ENCODE assay signal across 1 cellular context in the genomic region with DNA sequence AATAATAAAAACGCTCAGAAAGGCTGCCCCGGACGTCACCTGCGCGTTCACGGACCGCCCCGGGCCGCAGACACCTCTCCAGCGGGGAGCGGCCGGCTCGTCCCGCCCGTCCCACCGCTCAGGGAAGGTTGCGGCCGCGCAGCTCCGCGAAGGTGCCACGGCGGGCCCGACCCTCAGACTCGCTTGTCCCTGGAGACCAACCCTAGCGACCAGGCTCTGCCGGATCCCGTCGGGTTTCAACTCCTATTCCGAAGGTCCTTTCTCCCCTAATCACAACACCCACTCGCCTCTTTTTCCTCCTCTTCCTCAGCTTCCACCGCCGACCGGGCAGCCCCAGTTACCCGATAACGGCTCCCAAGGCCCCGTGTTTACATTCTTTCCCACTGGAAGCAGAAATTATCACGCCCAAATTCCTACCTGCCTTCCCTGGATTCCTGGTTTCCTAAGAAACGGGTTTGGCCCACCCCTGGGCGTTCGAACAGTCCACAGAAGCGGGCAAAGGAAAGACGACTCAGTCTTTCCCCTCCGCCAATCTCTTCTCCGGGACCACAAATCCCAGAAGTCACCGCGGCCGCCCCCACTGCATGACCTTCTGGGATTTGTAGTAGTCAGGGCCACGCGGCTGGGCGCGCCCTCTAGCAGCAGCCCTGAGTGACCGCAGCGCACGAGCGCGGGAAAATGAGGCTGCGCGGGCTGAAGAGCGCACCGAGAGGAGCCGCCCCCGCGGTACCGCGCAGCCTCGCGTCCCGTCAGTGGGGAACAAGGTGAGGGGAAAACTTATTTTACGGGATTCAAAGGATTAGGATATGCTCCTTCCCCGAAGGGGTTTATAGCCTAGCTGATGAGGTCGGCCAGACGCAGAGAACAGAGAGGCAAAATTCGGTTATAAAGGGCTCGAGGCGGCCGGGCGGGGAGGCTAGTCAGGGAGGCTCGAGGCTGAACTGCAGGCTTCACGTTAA.
TF ChIP-seq lines count a peak whose summit lies in the region.

A gene with protein sequence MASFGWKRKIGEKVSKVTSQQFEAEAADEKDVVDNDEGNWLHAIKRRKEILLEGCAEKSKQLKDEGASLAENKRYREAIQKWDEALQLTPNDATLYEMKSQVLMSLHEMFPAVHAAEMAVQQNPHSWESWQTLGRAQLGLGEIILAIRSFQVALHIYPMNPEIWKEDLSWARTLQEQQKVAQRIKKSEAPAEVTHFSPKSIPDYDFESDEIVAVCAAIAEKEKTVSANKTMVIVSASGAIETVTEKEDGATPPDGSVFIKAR (minus strand): TSS at position 555 of the 959 bp plus-strand sequence. CDS start 8,943 bp downstream, outside the sequence.

TF ChIP-seq in K562, 482 proteins besides CTCF, POLR2A, EP300 and RAD21 (continued from another document and continues in another):
- TF ChIP-seq, protein P1, sequence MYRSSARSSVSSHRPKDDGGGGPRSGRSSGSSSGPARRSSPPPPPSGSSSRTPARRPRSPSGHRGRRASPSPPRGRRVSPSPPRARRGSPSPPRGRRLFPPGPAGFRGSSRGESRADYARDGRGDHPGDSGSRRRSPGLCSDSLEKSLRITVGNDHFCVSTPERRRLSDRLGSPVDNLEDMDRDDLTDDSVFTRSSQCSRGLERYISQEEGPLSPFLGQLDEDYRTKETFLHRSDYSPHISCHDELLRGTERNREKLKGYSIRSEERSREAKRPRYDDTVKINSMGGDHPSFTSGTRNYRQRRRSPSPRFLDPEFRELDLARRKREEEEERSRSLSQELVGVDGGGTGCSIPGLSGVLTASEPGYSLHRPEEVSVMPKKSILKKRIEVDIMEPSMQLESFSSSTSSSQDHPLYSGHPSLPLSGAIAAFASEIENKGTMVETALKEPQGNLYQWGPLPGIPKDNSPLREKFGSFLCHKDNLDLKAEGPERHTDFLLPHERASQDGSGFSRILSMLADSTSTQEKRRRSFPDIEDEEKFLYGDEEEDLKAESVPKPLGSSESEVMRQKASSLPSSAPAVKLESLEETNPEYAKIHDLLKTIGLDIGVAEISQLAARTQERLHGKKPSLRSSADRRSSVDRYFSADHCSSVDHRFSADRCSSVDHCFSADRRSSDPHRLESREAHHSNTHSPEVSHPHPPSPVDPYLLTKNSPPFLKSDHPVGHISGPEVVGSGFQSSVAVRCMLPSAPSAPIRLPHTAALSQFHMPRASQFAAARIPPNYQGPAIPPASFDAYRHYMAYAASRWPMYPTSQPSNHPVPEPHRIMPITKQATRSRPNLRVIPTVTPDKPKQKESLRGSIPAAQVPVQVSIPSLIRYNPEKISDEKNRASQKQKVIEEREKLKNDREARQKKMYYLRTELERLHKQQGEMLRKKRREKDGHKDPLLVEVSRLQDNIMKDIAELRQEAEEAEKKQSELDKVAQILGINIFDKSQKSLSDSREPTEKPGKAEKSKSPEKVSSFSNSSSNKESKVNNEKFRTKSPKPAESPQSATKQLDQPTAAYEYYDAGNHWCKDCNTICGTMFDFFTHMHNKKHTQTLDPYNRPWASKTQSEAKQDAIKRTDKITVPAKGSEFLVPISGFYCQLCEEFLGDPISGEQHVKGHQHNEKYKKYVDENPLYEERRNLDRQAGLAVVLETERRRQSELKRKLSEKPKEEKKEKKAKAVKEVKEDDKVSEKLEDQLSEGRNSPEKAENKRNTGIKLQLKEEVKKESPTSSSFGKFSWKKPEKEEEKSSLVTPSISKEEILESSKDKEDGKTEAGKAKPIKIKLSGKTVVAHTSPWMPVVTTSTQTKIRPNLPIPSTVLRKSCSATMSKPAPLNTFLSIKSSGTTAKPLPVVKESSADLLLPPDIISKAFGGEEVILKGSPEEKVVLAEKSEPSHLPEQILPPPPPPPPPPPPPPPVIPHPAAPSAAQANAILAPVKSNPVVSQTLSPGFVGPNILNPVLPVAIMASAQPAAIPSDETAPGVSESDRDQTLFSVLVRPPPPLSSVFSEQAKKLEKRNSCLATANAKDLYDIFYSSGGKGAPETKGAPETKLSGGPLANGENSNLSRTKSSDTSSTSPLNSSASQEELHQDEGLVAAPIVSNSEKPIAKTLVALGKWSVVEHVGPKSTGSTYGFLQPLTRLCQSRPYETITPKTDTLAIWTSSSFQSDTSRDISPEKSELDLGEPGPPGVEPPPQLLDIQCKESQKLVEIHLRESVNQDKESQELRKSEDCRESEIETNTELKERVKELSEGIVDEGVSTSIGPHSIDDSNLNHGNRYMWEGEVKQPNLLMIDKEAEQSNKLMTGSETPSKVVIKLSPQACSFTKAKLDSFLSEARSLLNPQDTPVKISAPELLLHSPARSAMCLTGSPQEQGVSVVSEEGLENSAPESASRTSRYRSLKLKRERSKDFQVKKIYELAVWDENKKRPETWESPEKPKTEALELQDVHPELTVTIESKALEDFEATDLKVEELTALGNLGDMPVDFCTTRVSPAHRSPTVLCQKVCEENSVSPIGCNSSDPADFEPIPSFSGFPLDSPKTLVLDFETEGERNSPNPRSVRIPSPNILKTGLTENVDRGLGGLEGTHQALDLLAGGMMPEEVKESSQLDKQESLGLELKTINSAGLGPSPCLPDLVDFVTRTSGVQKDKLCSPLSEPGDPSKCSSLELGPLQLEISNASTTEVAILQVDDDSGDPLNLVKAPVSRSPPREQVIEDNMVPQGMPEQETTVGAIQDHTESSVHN (IDR thresholded peaks at IDR 0.05; ENCODE audit: borderline replicate concordance in 1 of 2, low read depth in 1 of 2), result no peak
- TF ChIP-seq MAFF (IDR thresholded peaks at IDR 0.05; ENCODE audit: low read length) (no peak), GTF2A2 (tag; IDR thresholded peaks at IDR 0.05) (no peak), ZNF696 (CRISPR knock-in tag; conservative IDR thresholded peaks at IDR 0.05) (no peak), NR4A1 (CRISPR knock-in tag; IDR thresholded peaks at IDR 0.05) (no peak), NR4A1 (tag; IDR thresholded peaks at IDR 0.05) (peak; percentile 85; the same call in 1 of the 2 replicates), C11orf30 (IDR thresholded peaks at IDR 0.05; ENCODE audit: low read depth) (no peak), JUNB (CRISPR knock-in tag; conservative IDR thresholded peaks at IDR 0.05) (no peak), FOXM1 (IDR thresholded peaks at IDR 0.05; ENCODE audit: low read depth) (peak; percentile 35; the same call in 1 of the 2 replicates), FOXM1 (CRISPR knock-in tag; IDR thresholded peaks at IDR 0.05; ENCODE audit: low read depth) (no peak), RBM34 (IDR thresholded peaks at IDR 0.05; ENCODE audit: borderline replicate concordance, insufficient read depth, low read length) (no peak), KDM5B (IDR thresholded peaks at IDR 0.05; ENCODE audit: insufficient replicate concordance, low read depth, low read length) (no peak), BMI1 (IDR thresholded peaks at IDR 0.05; ENCODE audit: low read length) (no peak), ARID2 (IDR thresholded peaks at IDR 0.05) (no peak), CBFB (CRISPR knock-in tag; IDR thresholded peaks at IDR 0.05) (peak; percentile 99), CBX3 (IDR thresholded peaks at IDR 0.05; ENCODE audit: borderline replicate concordance in 1 of 2, low read length in 2 of 2) (peak in 1 of 2 experiments; percentile 79; a peak in 2 of 3 replicates), SAP30 (IDR thresholded peaks at IDR 0.05; ENCODE audit: borderline replicate concordance, insufficient read depth, low read depth, low read length, poor library complexity, severe bottlenecking) (no peak)
- TF ChIP-seq, protein P2, sequence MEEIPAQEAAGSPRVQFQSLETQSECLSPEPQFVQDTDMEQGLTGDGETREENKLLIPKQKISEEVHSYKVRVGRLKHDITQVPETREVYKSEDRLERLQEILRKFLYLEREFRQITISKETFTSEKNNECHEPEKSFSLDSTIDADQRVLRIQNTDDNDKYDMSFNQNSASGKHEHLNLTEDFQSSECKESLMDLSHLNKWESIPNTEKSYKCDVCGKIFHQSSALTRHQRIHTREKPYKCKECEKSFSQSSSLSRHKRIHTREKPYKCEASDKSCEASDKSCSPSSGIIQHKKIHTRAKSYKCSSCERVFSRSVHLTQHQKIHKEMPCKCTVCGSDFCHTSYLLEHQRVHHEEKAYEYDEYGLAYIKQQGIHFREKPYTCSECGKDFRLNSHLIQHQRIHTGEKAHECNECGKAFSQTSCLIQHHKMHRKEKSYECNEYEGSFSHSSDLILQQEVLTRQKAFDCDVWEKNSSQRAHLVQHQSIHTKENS (CRISPR knock-in tag; IDR thresholded peaks at IDR 0.05), result no peak
- TF ChIP-seq, protein P3, sequence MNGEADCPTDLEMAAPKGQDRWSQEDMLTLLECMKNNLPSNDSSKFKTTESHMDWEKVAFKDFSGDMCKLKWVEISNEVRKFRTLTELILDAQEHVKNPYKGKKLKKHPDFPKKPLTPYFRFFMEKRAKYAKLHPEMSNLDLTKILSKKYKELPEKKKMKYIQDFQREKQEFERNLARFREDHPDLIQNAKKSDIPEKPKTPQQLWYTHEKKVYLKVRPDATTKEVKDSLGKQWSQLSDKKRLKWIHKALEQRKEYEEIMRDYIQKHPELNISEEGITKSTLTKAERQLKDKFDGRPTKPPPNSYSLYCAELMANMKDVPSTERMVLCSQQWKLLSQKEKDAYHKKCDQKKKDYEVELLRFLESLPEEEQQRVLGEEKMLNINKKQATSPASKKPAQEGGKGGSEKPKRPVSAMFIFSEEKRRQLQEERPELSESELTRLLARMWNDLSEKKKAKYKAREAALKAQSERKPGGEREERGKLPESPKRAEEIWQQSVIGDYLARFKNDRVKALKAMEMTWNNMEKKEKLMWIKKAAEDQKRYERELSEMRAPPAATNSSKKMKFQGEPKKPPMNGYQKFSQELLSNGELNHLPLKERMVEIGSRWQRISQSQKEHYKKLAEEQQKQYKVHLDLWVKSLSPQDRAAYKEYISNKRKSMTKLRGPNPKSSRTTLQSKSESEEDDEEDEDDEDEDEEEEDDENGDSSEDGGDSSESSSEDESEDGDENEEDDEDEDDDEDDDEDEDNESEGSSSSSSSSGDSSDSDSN (IDR thresholded peaks at IDR 0.05; ENCODE audit: borderline replicate concordance in 1 of 2, low read depth in 2 of 2, low read length in 2 of 2), result no peak; a peak in 1 of 4 replicates
- TF ChIP-seq, protein P4, sequence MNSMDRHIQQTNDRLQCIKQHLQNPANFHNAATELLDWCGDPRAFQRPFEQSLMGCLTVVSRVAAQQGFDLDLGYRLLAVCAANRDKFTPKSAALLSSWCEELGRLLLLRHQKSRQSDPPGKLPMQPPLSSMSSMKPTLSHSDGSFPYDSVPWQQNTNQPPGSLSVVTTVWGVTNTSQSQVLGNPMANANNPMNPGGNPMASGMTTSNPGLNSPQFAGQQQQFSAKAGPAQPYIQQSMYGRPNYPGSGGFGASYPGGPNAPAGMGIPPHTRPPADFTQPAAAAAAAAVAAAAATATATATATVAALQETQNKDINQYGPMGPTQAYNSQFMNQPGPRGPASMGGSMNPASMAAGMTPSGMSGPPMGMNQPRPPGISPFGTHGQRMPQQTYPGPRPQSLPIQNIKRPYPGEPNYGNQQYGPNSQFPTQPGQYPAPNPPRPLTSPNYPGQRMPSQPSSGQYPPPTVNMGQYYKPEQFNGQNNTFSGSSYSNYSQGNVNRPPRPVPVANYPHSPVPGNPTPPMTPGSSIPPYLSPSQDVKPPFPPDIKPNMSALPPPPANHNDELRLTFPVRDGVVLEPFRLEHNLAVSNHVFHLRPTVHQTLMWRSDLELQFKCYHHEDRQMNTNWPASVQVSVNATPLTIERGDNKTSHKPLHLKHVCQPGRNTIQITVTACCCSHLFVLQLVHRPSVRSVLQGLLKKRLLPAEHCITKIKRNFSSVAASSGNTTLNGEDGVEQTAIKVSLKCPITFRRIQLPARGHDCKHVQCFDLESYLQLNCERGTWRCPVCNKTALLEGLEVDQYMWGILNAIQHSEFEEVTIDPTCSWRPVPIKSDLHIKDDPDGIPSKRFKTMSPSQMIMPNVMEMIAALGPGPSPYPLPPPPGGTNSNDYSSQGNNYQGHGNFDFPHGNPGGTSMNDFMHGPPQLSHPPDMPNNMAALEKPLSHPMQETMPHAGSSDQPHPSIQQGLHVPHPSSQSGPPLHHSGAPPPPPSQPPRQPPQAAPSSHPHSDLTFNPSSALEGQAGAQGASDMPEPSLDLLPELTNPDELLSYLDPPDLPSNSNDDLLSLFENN (IDR thresholded peaks at IDR 0.05; ENCODE audit: low read depth in 2 of 2, low read length in 2 of 2), result 0 out of 4 replicates have a peak, but pooled peaks of 1 of the 2 experiments have one; percentile 6
- TF ChIP-seq, protein P5, sequence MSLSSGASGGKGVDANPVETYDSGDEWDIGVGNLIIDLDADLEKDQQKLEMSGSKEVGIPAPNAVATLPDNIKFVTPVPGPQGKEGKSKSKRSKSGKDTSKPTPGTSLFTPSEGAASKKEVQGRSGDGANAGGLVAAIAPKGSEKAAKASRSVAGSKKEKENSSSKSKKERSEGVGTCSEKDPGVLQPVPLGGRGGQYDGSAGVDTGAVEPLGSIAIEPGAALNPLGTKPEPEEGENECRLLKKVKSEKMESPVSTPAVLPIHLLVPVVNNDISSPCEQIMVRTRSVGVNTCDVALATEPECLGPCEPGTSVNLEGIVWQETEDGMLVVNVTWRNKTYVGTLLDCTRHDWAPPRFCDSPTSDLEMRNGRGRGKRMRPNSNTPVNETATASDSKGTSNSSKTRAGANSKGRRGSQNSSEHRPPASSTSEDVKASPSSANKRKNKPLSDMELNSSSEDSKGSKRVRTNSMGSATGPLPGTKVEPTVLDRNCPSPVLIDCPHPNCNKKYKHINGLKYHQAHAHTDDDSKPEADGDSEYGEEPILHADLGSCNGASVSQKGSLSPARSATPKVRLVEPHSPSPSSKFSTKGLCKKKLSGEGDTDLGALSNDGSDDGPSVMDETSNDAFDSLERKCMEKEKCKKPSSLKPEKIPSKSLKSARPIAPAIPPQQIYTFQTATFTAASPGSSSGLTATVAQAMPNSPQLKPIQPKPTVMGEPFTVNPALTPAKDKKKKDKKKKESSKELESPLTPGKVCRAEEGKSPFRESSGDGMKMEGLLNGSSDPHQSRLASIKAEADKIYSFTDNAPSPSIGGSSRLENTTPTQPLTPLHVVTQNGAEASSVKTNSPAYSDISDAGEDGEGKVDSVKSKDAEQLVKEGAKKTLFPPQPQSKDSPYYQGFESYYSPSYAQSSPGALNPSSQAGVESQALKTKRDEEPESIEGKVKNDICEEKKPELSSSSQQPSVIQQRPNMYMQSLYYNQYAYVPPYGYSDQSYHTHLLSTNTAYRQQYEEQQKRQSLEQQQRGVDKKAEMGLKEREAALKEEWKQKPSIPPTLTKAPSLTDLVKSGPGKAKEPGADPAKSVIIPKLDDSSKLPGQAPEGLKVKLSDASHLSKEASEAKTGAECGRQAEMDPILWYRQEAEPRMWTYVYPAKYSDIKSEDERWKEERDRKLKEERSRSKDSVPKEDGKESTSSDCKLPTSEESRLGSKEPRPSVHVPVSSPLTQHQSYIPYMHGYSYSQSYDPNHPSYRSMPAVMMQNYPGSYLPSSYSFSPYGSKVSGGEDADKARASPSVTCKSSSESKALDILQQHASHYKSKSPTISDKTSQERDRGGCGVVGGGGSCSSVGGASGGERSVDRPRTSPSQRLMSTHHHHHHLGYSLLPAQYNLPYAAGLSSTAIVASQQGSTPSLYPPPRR (CRISPR knock-in tag; IDR thresholded peaks at IDR 0.05; ENCODE audit: borderline replicate concordance), result peak; percentile 66; the same call in 1 of the 2 replicates
- TF ChIP-seq, protein P6, sequence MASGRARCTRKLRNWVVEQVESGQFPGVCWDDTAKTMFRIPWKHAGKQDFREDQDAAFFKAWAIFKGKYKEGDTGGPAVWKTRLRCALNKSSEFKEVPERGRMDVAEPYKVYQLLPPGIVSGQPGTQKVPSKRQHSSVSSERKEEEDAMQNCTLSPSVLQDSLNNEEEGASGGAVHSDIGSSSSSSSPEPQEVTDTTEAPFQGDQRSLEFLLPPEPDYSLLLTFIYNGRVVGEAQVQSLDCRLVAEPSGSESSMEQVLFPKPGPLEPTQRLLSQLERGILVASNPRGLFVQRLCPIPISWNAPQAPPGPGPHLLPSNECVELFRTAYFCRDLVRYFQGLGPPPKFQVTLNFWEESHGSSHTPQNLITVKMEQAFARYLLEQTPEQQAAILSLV (tag; IDR thresholded peaks at IDR 0.05), result no peak; the same call in 1 of the 2 replicates
